Comparison of ENCODE assay signal across 1 cellular context in the genomic region with DNA sequence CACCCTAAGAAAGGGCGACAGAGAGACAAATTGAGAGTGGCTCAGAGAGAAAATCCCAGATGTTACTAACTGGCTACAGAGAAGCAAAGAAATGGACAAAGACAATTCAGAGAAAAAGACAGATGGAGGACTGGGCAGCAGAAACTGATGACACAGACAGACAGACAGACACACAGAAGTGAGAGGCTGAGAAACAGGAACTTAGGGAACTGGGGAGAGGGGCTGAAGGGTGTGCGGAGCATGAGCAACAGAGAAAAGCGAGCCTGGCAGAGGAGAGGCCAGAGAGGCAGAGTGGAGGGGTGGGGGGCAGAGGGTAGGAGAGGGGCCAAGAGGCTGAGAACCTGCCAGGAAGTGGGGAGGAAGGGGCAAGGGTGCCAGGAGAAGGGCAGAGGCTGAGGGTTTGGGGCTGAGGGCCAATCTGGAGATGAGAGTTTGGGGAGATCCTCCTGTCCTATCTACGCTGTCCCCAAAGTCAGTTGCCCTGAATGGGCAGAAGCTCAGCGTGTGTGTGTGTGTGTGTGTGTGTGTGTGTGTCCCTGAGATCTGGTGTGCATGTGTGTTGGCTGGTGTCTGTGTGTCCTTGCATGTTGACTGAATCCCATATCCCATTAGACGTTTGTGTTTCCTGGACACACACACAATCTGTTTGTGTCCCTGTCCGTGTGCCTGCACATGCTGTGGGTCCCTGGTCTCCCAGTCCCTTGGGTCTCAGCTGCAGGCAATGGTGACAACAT.
TF ChIP-seq lines count a peak whose summit lies in the region.

No MANE protein-coding gene starts in this region.

TF ChIP-seq in IMR-90, 13 proteins besides CTCF, POLR2A, EP300 and RAD21:
- no peak for TF ChIP-seq RCOR1 (IDR thresholded peaks at IDR 0.05; ENCODE audit: insufficient replicate concordance, low read length)
